32 cellular contexts compared by ENCODE assay signal in genomic region chr13:84912720-84913119, GRCh38.
"Had no signal": no experiment of that assay in that cellular context is flagged by ENCODE, and none has a peak within 500 bp of the region (broad histone marks: within the 10 kb centered on the region; RNA-seq: fewer than 3 reads in every experiment).

No MANE protein-coding gene starts in this region.

- ATAC-seq: activated CD4-positive, alpha-beta T cell treated with anti-CD3 and anti-CD28 coated beads for 36 hours; activated CD8-positive, alpha-beta memory T cell treated with anti-CD3 and anti-CD28 coated beads, Interleukin-2, amount 10 ng/mL, durations not matched to agents 7 days and 5 days; activated CD8-positive, alpha-beta T cell treated with anti-CD3 and anti-CD28 coated beads, Interleukin-2, amount 10 ng/mL, durations not matched to agents 7 days and 5 days; activated naive CD8-positive, alpha-beta T cell treated with anti-CD3 and anti-CD28 coated beads, Interleukin-2, amount 50 U/mL, for 24 hours; body of pancreas; gastroesophageal sphincter; heart right ventricle; T-helper 17 cell had no signal

- H3K4me3 ChIP-seq: adrenal gland, body of pancreas, cardiac muscle cell, colonic mucosa, esophagus squamous epithelium, gastroesophageal sphincter, heart right ventricle, hepatocyte had no signal

- H3K4me2 ChIP-seq: hepatocyte had no signal

- H3K9me3 ChIP-seq: adrenal gland, body of pancreas, colonic mucosa, esophagus squamous epithelium, gastroesophageal sphincter had no signal

- H3K27ac ChIP-seq: adrenal gland, body of pancreas, cardiac muscle cell, colonic mucosa, gastroesophageal sphincter, heart right ventricle, hepatocyte, WERI-Rb-1 had no signal

- H2AFZ ChIP-seq: hepatocyte had no signal

- DNase-seq: activated B cell treated with CpG ODN at 0.5 μM for 24 hours; activated CD4-positive, alpha-beta memory T cell treated with anti-CD3 and anti-CD28 coated beads for 36 hours; activated CD4-positive, alpha-beta T cell treated with anti-CD3 and anti-CD28 coated beads for 36 hours; activated CD4-positive, alpha-beta T cell treated with anti-CD3 and anti-CD28 coated beads, Interleukin-2, amount 10 ng/mL, durations not matched to agents 24 days and 14 days; activated CD4-positive, CD25-positive, alpha-beta regulatory T cell treated with anti-CD3 and anti-CD28 coated beads, Interleukin-2, amount 50 U/mL, for 72 hours; activated CD8-positive, alpha-beta memory T cell treated with anti-CD3 and anti-CD28 coated beads, Interleukin-2, amount 10 ng/mL, durations not matched to agents 7 days and 5 days; activated CD8-positive, alpha-beta memory T cell treated with anti-CD3 and anti-CD28 coated beads, Interleukin-2, amount 50 U/mL, for 4 hours; activated CD8-positive, alpha-beta T cell treated with anti-CD3 and anti-CD28 coated beads, Interleukin-2, amount 10 ng/mL, durations not matched to agents 7 days and 5 days; activated effector memory CD4-positive, alpha-beta T cell treated with anti-CD3 and anti-CD28 coated beads, Interleukin-2, amount 50 U/mL, for 16 hours; activated naive CD4-positive, alpha-beta T cell treated with anti-CD3 and anti-CD28 coated beads for 36 hours; activated naive CD8-positive, alpha-beta T cell treated with anti-CD3 and anti-CD28 coated beads for 36 hours; activated naive CD8-positive, alpha-beta T cell treated with anti-CD3 and anti-CD28 coated beads, Interleukin-2, amount 50 U/mL, for 24 hours; activated T-cell treated with anti-CD3 and anti-CD28 coated beads, Interleukin-2, amount 50 U/mL, for 1 hour; activated T-cell treated with anti-CD3 and anti-CD28 coated beads, Interleukin-2, amount 50 U/mL, for 48 hours; adrenal gland; amygdala; aorta; body of pancreas; central memory CD4-positive, alpha-beta T cell; cerebellar nuclear complex; colonic mucosa; effector CD8-positive, alpha-beta T cell; erythroblast; esophagus squamous epithelium; foreskin melanocyte; heart right ventricle; T-helper 17 cell; T1000; WERI-Rb-1 had no signal

- H3K36me3 ChIP-seq: adrenal gland, cardiac muscle cell, colonic mucosa, esophagus squamous epithelium, gastroesophageal sphincter, heart right ventricle, WERI-Rb-1 had no signal

- H3K27me3 ChIP-seq: adrenal gland, body of pancreas, cardiac muscle cell, colonic mucosa, esophagus squamous epithelium, gastroesophageal sphincter, heart right ventricle, hepatocyte had no signal

- H3K79me2 ChIP-seq: hepatocyte had no signal

- H3K4me1 ChIP-seq: adrenal gland, body of pancreas, colonic mucosa, esophagus squamous epithelium, gastroesophageal sphincter, heart right ventricle had no signal
